In genomic region chr12:3305904-3306619, GRCh38 we compare ENCODE assay signal across 1 cellular context.
TF ChIP-seq lines count a peak whose summit lies in the region.

No MANE protein-coding gene starts in this region.

TF ChIP-seq in IMR-90, 13 proteins besides CTCF, POLR2A, EP300 and RAD21 (continued from another document):
- TF ChIP-seq ELK1 (IDR thresholded peaks at IDR 0.05; ENCODE audit: borderline replicate concordance, low read depth, low read length) = no peak
- TF ChIP-seq SMC3 (IDR thresholded peaks at IDR 0.05; ENCODE audit: low read depth, low read length) = no peak
- no peak for TF ChIP-seq MAFK (IDR thresholded peaks at IDR 0.05; ENCODE audit: low read depth, low read length)
- no peak for TF ChIP-seq BHLHE40 (IDR thresholded peaks at IDR 0.05; ENCODE audit: low read depth, low read length)
- TF ChIP-seq CHD1 (IDR thresholded peaks at IDR 0.05; ENCODE audit: low read depth, low read length) = no peak
- no peak for TF ChIP-seq NFE2L2 (IDR thresholded peaks at IDR 0.05; ENCODE audit: low read depth, low read length)
- no peak for TF ChIP-seq CEBPB (IDR thresholded peaks at IDR 0.05; ENCODE audit: low read depth, low read length)
- no peak for TF ChIP-seq MAZ (IDR thresholded peaks at IDR 0.05; ENCODE audit: borderline replicate concordance, low read depth, low read length)
- no peak for TF ChIP-seq RCOR1 (IDR thresholded peaks at IDR 0.05; ENCODE audit: insufficient replicate concordance, low read length)
- TF ChIP-seq USF2 (IDR thresholded peaks at IDR 0.05; ENCODE audit: low read depth, low read length) = no peak
- no peak for TF ChIP-seq RFX5 (IDR thresholded peaks at IDR 0.05; ENCODE audit: low read depth, low read length)
